In the genomic region with DNA sequence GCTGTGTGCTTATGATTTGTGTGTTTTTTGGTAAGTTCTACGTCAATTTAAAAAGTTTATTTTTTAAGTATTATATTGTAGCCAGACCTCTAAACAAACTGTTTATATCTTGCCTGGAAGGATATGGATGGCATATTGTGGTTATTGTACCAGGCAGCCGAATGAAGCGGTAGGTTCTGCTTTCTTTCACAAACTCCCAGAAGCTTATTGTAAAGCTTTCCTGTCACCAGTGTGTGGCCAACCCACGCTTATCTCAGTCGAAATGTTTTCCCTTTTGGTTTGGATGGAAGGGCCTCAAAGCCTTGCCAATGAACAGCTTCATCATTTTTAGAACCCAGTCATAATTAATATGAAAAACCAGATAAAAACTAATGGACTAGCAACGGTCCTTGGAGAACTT, we compare ENCODE assay signal across 1 cellular context.
TF ChIP-seq lines count a peak whose summit lies in the region.

No MANE protein-coding gene starts in this region.

TF ChIP-seq in K562, 482 proteins besides CTCF, POLR2A, EP300 and RAD21 (continued from another document):
- no peak for TF ChIP-seq SFPQ (IDR thresholded peaks at IDR 0.05; ENCODE audit: low read depth, low read length)
- TF ChIP-seq MEIS2 (IDR thresholded peaks at IDR 0.05; ENCODE audit: partially characterized antibody): peak; percentile 2
- no peak for TF ChIP-seq SLC30A9 (CRISPR knock-in tag; IDR thresholded peaks at IDR 0.05)
- no peak for TF ChIP-seq ZNF583 (CRISPR knock-in tag; IDR thresholded peaks at IDR 0.05)
- TF ChIP-seq, protein P1, sequence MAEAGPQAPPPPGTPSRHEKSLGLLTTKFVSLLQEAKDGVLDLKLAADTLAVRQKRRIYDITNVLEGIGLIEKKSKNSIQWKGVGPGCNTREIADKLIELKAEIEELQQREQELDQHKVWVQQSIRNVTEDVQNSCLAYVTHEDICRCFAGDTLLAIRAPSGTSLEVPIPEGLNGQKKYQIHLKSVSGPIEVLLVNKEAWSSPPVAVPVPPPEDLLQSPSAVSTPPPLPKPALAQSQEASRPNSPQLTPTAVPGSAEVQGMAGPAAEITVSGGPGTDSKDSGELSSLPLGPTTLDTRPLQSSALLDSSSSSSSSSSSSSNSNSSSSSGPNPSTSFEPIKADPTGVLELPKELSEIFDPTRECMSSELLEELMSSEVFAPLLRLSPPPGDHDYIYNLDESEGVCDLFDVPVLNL (CRISPR knock-in tag; IDR thresholded peaks at IDR 0.05; ENCODE audit: low read depth): no peak
- TF ChIP-seq, protein P2, sequence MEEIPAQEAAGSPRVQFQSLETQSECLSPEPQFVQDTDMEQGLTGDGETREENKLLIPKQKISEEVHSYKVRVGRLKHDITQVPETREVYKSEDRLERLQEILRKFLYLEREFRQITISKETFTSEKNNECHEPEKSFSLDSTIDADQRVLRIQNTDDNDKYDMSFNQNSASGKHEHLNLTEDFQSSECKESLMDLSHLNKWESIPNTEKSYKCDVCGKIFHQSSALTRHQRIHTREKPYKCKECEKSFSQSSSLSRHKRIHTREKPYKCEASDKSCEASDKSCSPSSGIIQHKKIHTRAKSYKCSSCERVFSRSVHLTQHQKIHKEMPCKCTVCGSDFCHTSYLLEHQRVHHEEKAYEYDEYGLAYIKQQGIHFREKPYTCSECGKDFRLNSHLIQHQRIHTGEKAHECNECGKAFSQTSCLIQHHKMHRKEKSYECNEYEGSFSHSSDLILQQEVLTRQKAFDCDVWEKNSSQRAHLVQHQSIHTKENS (CRISPR knock-in tag; IDR thresholded peaks at IDR 0.05): no peak
- 0 out of 2 replicates have a peak, but pooled peaks have one; percentile 8 for TF ChIP-seq ZFX (CRISPR knock-in tag; IDR thresholded peaks at IDR 0.05)
- TF ChIP-seq CXXC5 (CRISPR knock-in tag; IDR thresholded peaks at IDR 0.05): no peak
- no peak for TF ChIP-seq ZNF277 (CRISPR knock-in tag; IDR thresholded peaks at IDR 0.05; ENCODE audit: borderline replicate concordance)
- TF ChIP-seq ADNP (tag; IDR thresholded peaks at IDR 0.05): 0 out of 2 replicates have a peak, but pooled peaks have one; percentile 45
- 0 out of 2 replicates have a peak, but pooled peaks have one; percentile 14 for TF ChIP-seq VEZF1 (CRISPR knock-in tag; IDR thresholded peaks at IDR 0.05)
